In genomic region chrX:110004970-110005369, GRCh38 we compare ENCODE assay signal across 14 cellular contexts. TPM values are rescaled to one million over a fixed set of nuclear protein-coding genes. Genes with fewer than 3 reads are reported as not detected.
DNase-seq lines count a peak whose midpoint lies in the region; ATAC-seq and TF ChIP-seq lines count a peak whose summit lies in the region.
"Had no signal": no experiment of that assay in that cellular context is flagged by ENCODE, and none has a peak within 500 bp of the region (broad histone marks: within the 10 kb centered on the region; RNA-seq: fewer than 3 reads in every experiment).

No MANE protein-coding gene starts in this region.

- WGBS in heart left ventricle, 4 donors: 26 to 37% (median 30%) methylated on average over 1 of the region's 1 CpG
- 33 to 64% methylated on average over 1 of the region's 1 CpG for WGBS in thyroid gland, 2 donors

- H3K9me3 ChIP-seq in heart left ventricle (no peaks in the 10 kb centered on the region), lower lobe of right lung (no peaks in the 10 kb centered on the region), thyroid gland (no peaks in the 10 kb centered on the region)
- H3K9me3 ChIP-seq: mucosa of descending colon had no signal

- H3K36me3 ChIP-seq in heart left ventricle (peaks cover 0 to 1% (median 0%) of the 10 kb centered on the region in 9 donors), lower lobe of right lung (no peaks in the 10 kb centered on the region), thyroid gland (no peaks in the 10 kb centered on the region)

- no peak for TF ChIP-seq POLR2A in heart left ventricle (IDR thresholded peaks at IDR 0.05)
- no peak for TF ChIP-seq POLR2A in thyroid gland (IDR thresholded peaks at IDR 0.05)

- peak overlapping the region in 10 of 12 donors; percentile 55 to 92 (median 68) for H3K4me3 ChIP-seq in heart left ventricle
- peak overlapping the region; percentile 68 for H3K4me3 ChIP-seq in lower lobe of right lung
- no peak overlapping the region for H3K4me3 ChIP-seq in thyroid gland (replicated peaks in 1 of 3)
- H3K4me3 ChIP-seq: mucosa of descending colon had no signal

- intact Hi-C loops in heart left ventricle (cut with DNase I): loop anchor here in 6 of 10 donors (5.0 to 10.0 kb wide), 6 partner anchors 78 to 147 kb away; no protein-coding TSS in a partner anchor
- intact Hi-C loops in left ventricle myocardium superior (cut with micrococcal nuclease): no loop called here
- intact Hi-C loops in lower lobe of right lung (cut with DNase I): no loop called here
- intact Hi-C loops in thyroid gland (cut with DNase I): no loop called here

- peaks cover 0 to 7% (median 0%) of the 10 kb centered on the region in 9 donors for H3K27me3 ChIP-seq in heart left ventricle
- H3K27me3 ChIP-seq in lower lobe of right lung (ENCODE audit: low read depth): no peaks in the 10 kb centered on the region
- H3K27me3 ChIP-seq in thyroid gland: no peaks in the 10 kb centered on the region

- ATAC-seq in heart left ventricle (no peak), left ventricle myocardium superior (no peak), lower lobe of right lung (no peak), GM18520 (IDR thresholded peaks at IDR 0.05; ENCODE audit: unreplicated experiment) (no peak), HG03135 (IDR thresholded peaks at IDR 0.05; ENCODE audit: unreplicated experiment) (no peak)

- peaks cover 0 to 38% (median 6%) of the 10 kb centered on the region in 12 donors for H3K4me1 ChIP-seq in heart left ventricle
- peaks cover 29% of the 10 kb centered on the region for H3K4me1 ChIP-seq in lower lobe of right lung
- H3K4me1 ChIP-seq in thyroid gland: peaks cover 24 to 33% of the 10 kb centered on the region in 2 donors

- H3K27ac ChIP-seq in heart left ventricle: peak overlapping the region in 6 of 12 donors; percentile 27 to 93 (median 73)
- H3K27ac ChIP-seq in lower lobe of right lung: no peak overlapping the region
- H3K27ac ChIP-seq in thyroid gland: peak overlapping the region; percentile 38 to 78 (median 74)

- no peak for DNase-seq in heart left ventricle
- DNase-seq in left ventricle myocardium superior: no peak
- peak; percentile 10 for DNase-seq in NCI-H82 (lab: John Stamatoyannopoulos, UW)
- no peak for DNase-seq in lower lobe of right lung
- no peak for DNase-seq in thyroid gland
- DNase-seq in DMS53 treated with DMSO at 0.1 percent for 48 hours (lab: John Stamatoyannopoulos, UW; ENCODE audit: unreplicated experiment): no peak
- DNase-seq: activated CD4-positive, alpha-beta T cell treated with anti-CD3 and anti-CD28 coated beads for 1 hour; activated naive CD8-positive, alpha-beta T cell treated with anti-CD3 and anti-CD28 coated beads, Interleukin-2, amount 10 ng/mL, durations not matched to agents 7 days and 5 days; DMS79; NCI-H510A; stimulated activated CD4-positive, alpha-beta T cell treated with anti-CD3 and anti-CD28 coated beads, Interleukin-4, amount 100 ng/mL, for 1 hour had no signal

- TF ChIP-seq CTCF in heart left ventricle (IDR thresholded peaks at IDR 0.05): no peak
- TF ChIP-seq CTCF in lower lobe of right lung (IDR thresholded peaks at IDR 0.05): no peak
- no peak for TF ChIP-seq CTCF in thyroid gland (IDR thresholded peaks at IDR 0.05)

RNA-seq across cellular contexts. Expression of gene TMEM164, which starts 2.1 kb away (rescaled TPM):
- 10 to 100 TPM; 37.6 to 94.7 (median 50.3) TPM for total RNA-seq in heart left ventricle
- polyA plus RNA-seq in heart left ventricle: 100 to 1,000 TPM in 1 of 2 donors, 10 to 100 TPM in 1; 14.4 to 117 TPM
- total RNA-seq in left ventricle myocardium superior: 60.4 TPM
- total RNA-seq in lower lobe of right lung: 66.4 TPM
- total RNA-seq in thyroid gland: 10 to 100 TPM; 28.8 to 40.0 (median 33.8) TPM

Comparison
In these comparisons a context has a peak if more than half of its experiments do, and no peak if none do; other contexts are left out.
1. intact Hi-C loops: an anchor here in heart left ventricle (5.0 to 10.0 kb wide); none called in left ventricle myocardium superior, lower lobe of right lung and thyroid gland.
2. H3K4me3 ChIP-seq: peak in heart left ventricle (10 of 12) and lower lobe of right lung (single experiment); none in thyroid gland (0 of 3).